Comparison of ENCODE assay signal across 17 cellular contexts in genomic region chr4:65623509-65623908, GRCh38. TPM values are rescaled to one million over a fixed set of nuclear protein-coding genes. Genes with fewer than 3 reads are reported as not detected.
DNase-seq lines count a peak whose midpoint lies in the region; ATAC-seq, FAIRE-seq and TF ChIP-seq lines count a peak whose summit lies in the region.
"Had no signal": no experiment of that assay in that cellular context is flagged by ENCODE, and none has a peak within 500 bp of the region (broad histone marks: within the 10 kb centered on the region; RNA-seq: fewer than 3 reads in every experiment).

No MANE protein-coding gene starts in this region.

- POLR2A ChIA-PET in AG04450 (lab: Yijun Ruan, JAX), result no interaction called here

- peak; percentile 4 for DNase-seq in AG04450 (ENCODE audit: low read depth, low spot score)
- DNase-seq in HS-27A (ENCODE audit: low read depth), result peak; percentile 75
- DNase-seq in amniotic epithelial cell (ENCODE audit: low read depth), result peak; percentile 59
- peak; percentile 76 for DNase-seq in glomerular visceral epithelial cell (ENCODE audit: extremely low spot score)
- no peak for DNase-seq in left colon
- DNase-seq in small intestine, result no peak
- no peak for DNase-seq in KBM-7
- DNase-seq: activated CD4-positive, alpha-beta T cell treated with anti-CD3 and anti-CD28 coated beads for 36 hours; Kasumi-1; NCI-H2107; stimulated activated CD4-positive, alpha-beta T cell treated with anti-CD3 and anti-CD28 coated beads, Interleukin-4, amount 100 ng/mL, for 4 hours; stimulated activated naive CD8-positive, alpha-beta T cell treated with anti-CD3 and anti-CD28 coated beads, Interleukin-15, Interleukin-2, amounts not matched to agents 100 U/mL and 50 U/mL, for 24 hours had no signal

- H3K27me3 ChIP-seq in AG04450 (ENCODE audit: control insufficient read depth, insufficient read depth, low read length) (no peaks in the 10 kb centered on the region), small intestine (ENCODE audit: control insufficient read depth in 2 of 2, insufficient read depth in 2 of 2, low read length in 2 of 2) (no peaks in the 10 kb centered on the region)
- H3K27me3 ChIP-seq: BLaER1, cardiac muscle cell had no signal

- in situ Hi-C loops in KBM-7 (cut with MboI; ENCODE audit: low pct_unique_long_range_greater_than_20kb, low sequenced_read_pairs), result no loop called here

- no peaks in the 10 kb centered on the region for H3K9me3 ChIP-seq in AG04450 (ENCODE audit: control insufficient read depth, insufficient read depth, low read length)
- no peaks in the 10 kb centered on the region for H3K9me3 ChIP-seq in small intestine (ENCODE audit: control insufficient read depth, low read depth)
- H3K9me3 ChIP-seq: BLaER1 had no signal

- H3K4me3 ChIP-seq in AG04450 (ENCODE audit: low read depth, low read length) (no peak overlapping the region), small intestine (ENCODE audit: low read depth in 1 of 2, low read length in 2 of 2) (no peak overlapping the region)
- H3K4me3 ChIP-seq: BLaER1, cardiac muscle cell had no signal

- no peaks in the 10 kb centered on the region for H3K4me1 ChIP-seq in small intestine (ENCODE audit: control insufficient read depth in 2 of 2, insufficient read depth in 1 of 2, low read depth in 1 of 2, low read length in 1 of 2)
- H3K4me1 ChIP-seq: BLaER1 had no signal

- intact Hi-C loops in left colon (cut with DNase I, micrococcal nuclease), result no loop called here

- 36 to 56% (median 52%) methylated on average over 1 of the region's 1 CpG for WGBS in small intestine, 3 donors

- CTCF ChIA-PET in AG04450 (lab: Charles Lee), result no interaction called here

- H3K36me3 ChIP-seq in small intestine (ENCODE audit: control insufficient read depth in 2 of 2, insufficient read depth in 2 of 2, low read length in 2 of 2), result no peaks in the 10 kb centered on the region
- H3K36me3 ChIP-seq: BLaER1, cardiac muscle cell had no signal

- no peak for FAIRE-seq in small intestine (lab: Jason Lieb, UNC)

- ATAC-seq in left colon (no peak), GM21737 (IDR thresholded peaks at IDR 0.05; ENCODE audit: unreplicated experiment) (no peak)
- ATAC-seq: activated CD4-positive, alpha-beta T cell treated with anti-CD3 and anti-CD28 coated beads for 36 hours; stimulated activated naive CD8-positive, alpha-beta T cell treated with anti-CD3 and anti-CD28 coated beads, Interleukin-15, Interleukin-2, amounts not matched to agents 100 U/mL and 50 U/mL, for 24 hours had no signal

- H3K27ac ChIP-seq in AG04450 (ENCODE audit: low read depth, low read length) (no peak overlapping the region), small intestine (ENCODE audit: low read depth in 1 of 2, low read length in 1 of 2) (no peak overlapping the region)
- H3K27ac ChIP-seq: BLaER1, cardiac muscle cell had no signal

- no peak for TF ChIP-seq CTCF in AG04450 (IDR thresholded peaks at IDR 0.05; ENCODE audit: low read depth, low read length)

RNA-seq across cellular contexts. Expression of gene EPHA5, which starts 46.8 kb away (rescaled TPM):
- polyA plus RNA-seq in AG04450 (2011; rRNA removed) (0.02 and 0.04 TPM in 2 replicates), small intestine (under 1 TPM in 1 of 3 donors, not detected in 2; 0.03 TPM)
- 0.09 and 0.13 TPM in 2 replicates for polyA minus RNA-seq in AG04450 (2011; rRNA and poly(A)+ RNA removed)
- total RNA-seq in left colon, result under 1 TPM; 0.09 to 0.17 TPM
- total RNA-seq: activated CD4-positive, alpha-beta T cell treated with anti-CD3 and anti-CD28 coated beads for 36 hours; pulmonary artery endothelial cell; T-helper 1 cell treated with Interleukin-12 subunit alpha and Interleukin-12 subunit beta and Interleukin-4 antibody, amounts not matched to agents 30 ng/mL and 1 ng/mL, for 36 hours had no signal
- polyA plus RNA-seq: cardiac muscle cell had no signal

Comparison
In these comparisons a context has a peak if more than half of its experiments do, and no peak if none do; other contexts are left out.
1. DNase-seq: peak in AG04450 (single experiment), HS-27A (single experiment), amniotic epithelial cell (single experiment) and glomerular visceral epithelial cell (single experiment); none in left colon (0 of 2), small intestine (single experiment) and KBM-7 (single experiment).